In the genomic region with DNA sequence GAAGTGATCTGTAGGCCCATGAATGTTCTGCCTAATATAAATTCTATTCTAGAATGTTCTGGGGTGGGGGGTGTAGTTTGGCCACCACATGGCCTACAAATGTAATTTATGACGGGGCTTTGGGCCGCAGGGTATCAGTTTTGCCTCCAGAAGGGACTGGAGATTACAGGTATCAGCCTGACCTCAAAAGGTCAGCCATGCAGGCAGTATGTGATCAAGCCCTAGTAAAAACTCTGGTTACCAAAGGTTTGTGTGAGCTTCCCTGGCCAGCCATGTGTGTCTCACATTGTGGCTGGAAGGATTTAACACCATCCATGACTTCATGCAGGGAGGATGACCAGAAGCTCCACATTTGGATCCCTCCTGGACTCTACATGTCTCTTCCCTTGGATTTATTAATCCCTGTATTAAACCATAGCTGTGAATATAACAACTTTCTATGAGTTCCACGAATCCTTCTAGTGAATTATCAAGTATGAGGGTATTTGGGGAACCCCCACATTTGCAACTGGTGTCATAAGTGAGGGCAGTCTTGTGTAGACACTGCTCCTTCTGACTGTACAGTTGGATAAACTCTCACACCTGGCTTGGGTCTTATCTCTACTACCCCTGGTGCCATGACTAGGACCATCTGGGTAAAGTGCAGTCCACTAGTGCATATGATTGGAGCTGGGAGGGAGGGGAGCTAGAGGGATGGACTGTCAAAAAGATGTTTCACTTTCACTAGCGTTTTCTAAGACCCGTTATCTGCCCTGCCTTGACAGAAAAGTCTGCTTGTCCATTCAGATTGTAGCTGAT, we compare ENCODE assay signal across 23 cellular contexts. TPM values are rescaled to one million over a fixed set of nuclear protein-coding genes. Genes with fewer than 3 reads are reported as not detected.
DNase-seq lines count a peak whose midpoint lies in the region; ATAC-seq, FAIRE-seq and TF ChIP-seq lines count a peak whose summit lies in the region.
"Had no signal": no experiment of that assay in that cellular context is flagged by ENCODE, and none has a peak within 500 bp of the region (broad histone marks: within the 10 kb centered on the region; RNA-seq: fewer than 3 reads in every experiment).

No MANE protein-coding gene starts in this region.

- H3K4me1 Mint-ChIP-seq in stimulated activated memory B cell treated with anti-CD40 and anti-IgM and Interleukin-4, amounts not matched to agents 10 μg/mL and 1 μg/mL and 100 μg/mL, for 72 hours: peaks cover 6% of the 10 kb centered on the region
- H3K4me1 Mint-ChIP-seq: CD4-positive, alpha-beta memory T cell had no signal

- H4K20me1 ChIP-seq in GM12878 (ENCODE audit: control insufficient read depth, insufficient read depth): no peaks in the 10 kb centered on the region
- H4K20me1 ChIP-seq: BLaER1 had no signal

- DNase-seq in GM12878 (ENCODE audit: low read depth, low spot score): no peak
- no peak for DNase-seq in GM12891 (ENCODE audit: insufficient read length, low spot score)
- no peak for DNase-seq in DMS 273 (lab: John Stamatoyannopoulos, UW; ENCODE audit: unreplicated experiment)
- DNase-seq: CD4-positive, alpha-beta memory T cell; DMS153; GOT3; NCI-H1105; NCI-H146; NCI-H2029 treated with DMSO at 0.1 percent for 48 hours; NCI-H226; NCI-H510A treated with DMSO at 0.1 percent for 48 hours; NCI-H774; NK-92 treated with Interleukin-12 subunit alpha and Interleukin-12 subunit beta, amount 100 ng/mL, for 24 hours; T-helper 1 cell had no signal

- intact Hi-C loops in GM12878 (cut with micrococcal nuclease; ENCODE audit: unreplicated experiment): no loop called here

- CTCF ChIA-PET in GM12878 (lab: Yijun Ruan, JAX): interaction anchor here (1.0 kb wide), 1 partner anchor 12 kb away, joined by 3 read pairs; no protein-coding TSS in a partner anchor

- peaks cover 7% of the 10 kb centered on the region for H3K36me3 Mint-ChIP-seq in stimulated activated memory B cell treated with anti-CD40 and anti-IgM and Interleukin-4, amounts not matched to agents 10 μg/mL and 1 μg/mL and 100 μg/mL, for 72 hours

- no peak for TF ChIP-seq CTCF in GM12878 (IDR thresholded peaks at IDR 0.05 in 2 of 3, conservative IDR thresholded peaks at IDR 0.05 in 1 of 3; ENCODE audit: control insufficient read depth in 2 of 3, extremely low read depth in 1 of 3, insufficient read depth in 1 of 3, low read depth in 3 of 3, low read length in 3 of 3)

- RAD21 ChIA-PET in GM12878 (lab: Charles Lee; ENCODE audit: unreplicated experiment): no interaction called here

- H3K9me3 Mint-ChIP-seq in stimulated activated memory B cell treated with anti-CD40 and anti-IgM and Interleukin-4, amounts not matched to agents 10 μg/mL and 1 μg/mL and 100 μg/mL, for 72 hours: peaks cover 12% of the 10 kb centered on the region

- H3K27ac Mint-ChIP-seq in stimulated activated memory B cell treated with anti-CD40 and anti-IgM and Interleukin-4, amounts not matched to agents 10 μg/mL and 1 μg/mL and 100 μg/mL, for 72 hours: no peak overlapping the region
- H3K27ac Mint-ChIP-seq: CD4-positive, alpha-beta memory T cell had no signal

- SMC1A ChIA-PET in GM12878 (lab: Charles Lee; ENCODE audit: uncharacterized antibody, unreplicated experiment): interaction anchor here (0.6 kb wide), 1 partner anchor 339 kb away, joined by 3 read pairs; no protein-coding TSS in a partner anchor

- 34% methylated on average over 5 of the region's 5 CpGs for WGBS in GM12878 (ENCODE audit: insufficient coverage, insufficient replicate concordance, low lambda C conversion rate, missing lambda C conversion rate)

- POLR2A ChIA-PET in GM12878 (lab: Charles Lee): no interaction called here

- peak; percentile 55 for ATAC-seq in GM18870 (IDR thresholded peaks at IDR 0.05; ENCODE audit: unreplicated experiment)
- ATAC-seq in HG03354 (IDR thresholded peaks at IDR 0.05; ENCODE audit: poor library complexity, severe bottlenecking, unreplicated experiment): peak; percentile 59
- peak; percentile 45 for ATAC-seq in GM12878
- peak; percentile 56 for ATAC-seq in stimulated activated memory B cell treated with anti-CD40 and anti-IgM and Interleukin-4, amounts not matched to agents 10 μg/mL and 1 μg/mL and 100 μg/mL, for 72 hours
- ATAC-seq in GM19467 (IDR thresholded peaks at IDR 0.05; ENCODE audit: unreplicated experiment): no peak
- ATAC-seq: Right ventricle myocardium inferior had no signal

- no peaks in the 10 kb centered on the region for H3K4me1 ChIP-seq in GM12878 (ENCODE audit: control insufficient read depth, insufficient read depth, low read length)
- H3K4me1 ChIP-seq: BLaER1, SJSA1 had no signal

- no TSS peak for BruUV-seq in GM12878 (replicated peaks; lab: Mats Ljungman, UMichigan)

- no peak overlapping the region for H3K27ac ChIP-seq in GM12878 (ENCODE audit: control insufficient read depth, insufficient read depth)
- H3K27ac ChIP-seq: BLaER1, SJSA1 had no signal

- no peaks in the 10 kb centered on the region for H3K79me2 ChIP-seq in GM12878 (ENCODE audit: control insufficient read depth, insufficient read depth, low read length)

- no peak overlapping the region for H3K4me3 ChIP-seq in GM12878
- H3K4me3 ChIP-seq: BLaER1, SJSA1 had no signal

- no peaks in the 10 kb centered on the region for H3K36me3 ChIP-seq in GM12878 (ENCODE audit: control insufficient read depth in 2 of 2, insufficient read depth in 2 of 2, low read length in 1 of 2)
- H3K36me3 ChIP-seq: BLaER1, SJSA1 had no signal

- FAIRE-seq in GM12878 (lab: Jason Lieb, UNC): peak; percentile 69
- FAIRE-seq in GM12891 (lab: Jason Lieb, UNC): no peak
- FAIRE-seq: G401.6, RCC 7860 had no signal

- no peak overlapping the region; the same call in 1 of the 2 replicates for H2AFZ ChIP-seq in GM12878 (ENCODE audit: control insufficient read depth, low read depth, low read length)

- H3K4me2 ChIP-seq in GM12878 (ENCODE audit: control insufficient read depth, insufficient read depth): no peak overlapping the region
- H3K4me2 ChIP-seq: BLaER1 had no signal

- H3K27me3 Mint-ChIP-seq in stimulated activated memory B cell treated with anti-CD40 and anti-IgM and Interleukin-4, amounts not matched to agents 10 μg/mL and 1 μg/mL and 100 μg/mL, for 72 hours: no peaks in the 10 kb centered on the region

- in situ Hi-C loops in GM12878 (cut with MboI): no loop called here

- TF ChIP-seq RAD21 in GM12878 (IDR thresholded peaks at IDR 0.05; ENCODE audit: insufficient read depth, low read depth, low read length): no peak

- no peak for TF ChIP-seq EP300 in GM12878 (IDR thresholded peaks at IDR 0.05; ENCODE audit: borderline replicate concordance in 1 of 2, control insufficient read depth in 1 of 2, low read depth in 2 of 2, low read length in 2 of 2)

- no peak overlapping the region for H3K9ac ChIP-seq in GM12878 (ENCODE audit: control insufficient read depth, insufficient read depth, low read length)
- H3K9ac ChIP-seq: BLaER1 had no signal

- no peaks in the 10 kb centered on the region for H3K27me3 ChIP-seq in GM12878 (replicated peaks in 1 of 2; ENCODE audit: control insufficient read depth in 2 of 2, insufficient read depth in 2 of 2, low read length in 1 of 2)
- H3K27me3 ChIP-seq: BLaER1, SJSA1 had no signal

- TF ChIP-seq POLR2A in GM12878 (IDR thresholded peaks at IDR 0.05; ENCODE audit: low read depth, low read length) (no peak), GM12891 (IDR thresholded peaks at IDR 0.05; ENCODE audit: low read depth, low read length) (no peak)

- H3K4me3 Mint-ChIP-seq in stimulated activated memory B cell treated with anti-CD40 and anti-IgM and Interleukin-4, amounts not matched to agents 10 μg/mL and 1 μg/mL and 100 μg/mL, for 72 hours: no peak overlapping the region
- H3K4me3 Mint-ChIP-seq: CD4-positive, alpha-beta memory T cell had no signal

- no peaks in the 10 kb centered on the region; the same call in 2 of the 3 replicates for H3K9me3 ChIP-seq in GM12878 (replicated peaks; ENCODE audit: control insufficient read depth, insufficient read depth, low read length)
- H3K9me3 ChIP-seq: SJSA1 had no signal

TF ChIP-seq in GM12878, 131 proteins besides CTCF, POLR2A, EP300 and RAD21:
- no peak for TF ChIP-seq NRF1 (conservative IDR thresholded peaks at IDR 0.05; ENCODE audit: low read depth, low read length)
- 0 out of 2 replicates have a peak, but pooled peaks have one; percentile 7 for TF ChIP-seq RUNX3 (IDR thresholded peaks at IDR 0.05; ENCODE audit: low read length)

TF ChIP-seq in GM12891, 5 proteins besides CTCF, POLR2A, EP300 and RAD21:
- TF ChIP-seq POLR2AphosphoS5 (IDR thresholded peaks at IDR 0.05; ENCODE audit: low read depth, low read length): no peak
- no peak for TF ChIP-seq SPI1 (IDR thresholded peaks at IDR 0.05; ENCODE audit: low read depth, low read length)
- no peak for TF ChIP-seq TAF1 (IDR thresholded peaks at IDR 0.05; ENCODE audit: low read depth, low read length)

RNA-seq across cellular contexts. Expression of a gene that starts 50.0 kb away (rescaled TPM):
- 33.7 and 34.2 TPM in 2 replicates for total RNA-seq in GM12878 (2013; cell fraction: nucleolus; rRNA removed)
- total RNA-seq in GM12878 (2014; rRNA removed) (11.3 and 12.0 TPM in 2 replicates), GM12878 (2014; rRNA removed; fragmentation: Illumina TruSeq; extraction: Trizol) (10.6 and 11.2 TPM in 2 replicates), GM12878 (2021) (26.5 and 31.4 TPM in 2 replicates)
- polyA plus RNA-seq in GM12878 (2011; ENCODE audit: low read depth): 6.1 TPM
- polyA plus RNA-seq in GM12878 (2011; rRNA removed) (11.0 and 13.0 TPM in 2 replicates), GM12878 (2014; fragmentation: Illumina TruSeq; extraction: Trizol) (24.6 and 27.0 TPM in 2 replicates), GM12878 (2014; fragmentation: Nextera tagmentation; extraction: Ambion mirVana) (1 to 10 TPM; 3.2 to 4.0 TPM), GM12878 (2014; rRNA removed) (10.1 and 11.8 TPM in 2 replicates), GM12878 (2016; fragmentation: Nextera tagmentation; extraction: Ambion mirVana) (1 to 10 TPM; 7.6 to 8.5 TPM)
- polyA plus RNA-seq in GM12878 (2011; cell fraction: cytosol; rRNA removed): 10.1 and 13.2 TPM in 2 replicates
- polyA plus RNA-seq in GM12878 (2011; cell fraction: nucleus; rRNA removed): 15.2 and 15.7 TPM in 2 replicates
- polyA plus RNA-seq in GM12878 (2012): 6.4 and 8.5 TPM in 2 replicates
- 37.4 and 45.0 TPM in 2 replicates for polyA minus RNA-seq in GM12878 (2011; rRNA and poly(A)+ RNA removed)
- polyA minus RNA-seq in GM12878 (2011; cell fraction: cytosol; rRNA and poly(A)+ RNA removed): 13.4 and 17.7 TPM in 2 replicates
- 8.0 and 11.8 TPM in 2 replicates for polyA minus RNA-seq in GM12878 (2011; cell fraction: nucleus; rRNA and poly(A)+ RNA removed)
- polyA plus RNA-seq in GM12891 (2012; ENCODE audit: low read depth, missing spikeins): 6.8 TPM
